In the genomic region with DNA sequence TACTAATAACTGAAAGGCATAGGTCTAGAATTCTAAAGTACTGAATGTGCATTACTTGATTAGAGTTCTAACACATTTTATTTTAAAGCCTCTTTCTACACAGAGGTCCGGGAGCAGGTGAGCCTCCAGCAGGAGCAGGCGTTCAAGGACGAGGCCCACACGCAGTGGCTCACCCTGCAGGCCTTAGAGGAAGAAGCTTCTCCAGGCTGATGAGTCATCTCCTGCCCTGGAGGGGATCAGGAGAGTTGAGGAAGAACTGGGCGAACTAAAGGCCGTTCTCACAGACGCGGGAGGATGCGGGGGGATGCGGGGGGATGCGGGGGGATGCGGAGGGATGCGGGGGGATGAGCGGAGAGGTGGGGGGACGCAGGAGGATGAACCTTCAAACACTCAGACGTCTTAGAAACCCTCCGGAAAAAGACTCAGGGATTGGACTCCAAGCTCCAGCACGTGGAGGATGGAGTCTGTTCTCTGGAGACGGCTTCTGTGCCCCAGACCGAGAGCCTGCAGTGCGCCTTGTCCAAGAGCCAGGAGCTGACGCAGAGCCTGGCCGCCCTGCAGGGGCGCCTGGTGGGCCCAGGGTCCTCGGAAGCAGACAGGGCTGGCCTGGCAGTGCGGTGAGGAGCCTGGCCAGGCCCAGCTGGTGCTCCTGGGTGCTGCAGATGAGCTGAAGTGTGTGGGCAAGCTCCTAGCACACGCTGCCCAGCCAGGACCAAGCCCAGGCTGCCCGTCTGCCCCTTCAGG, we compare ENCODE assay signal across 17 cellular contexts.
"Had no signal": no experiment of that assay in that cellular context is flagged by ENCODE, and none has a peak within 500 bp of the region (broad histone marks: within the 10 kb centered on the region; RNA-seq: fewer than 3 reads in every experiment).

No MANE protein-coding gene starts in this region.

- H3K27me3 Mint-ChIP-seq: activated CD4-positive, alpha-beta T cell treated with anti-CD3 and anti-CD28 coated beads, Interleukin-2, amount 10 ng/mL, durations not matched to agents 7 days and 5 days; activated naive CD4-positive, alpha-beta T cell treated with anti-CD3 and anti-CD28 coated beads, Interleukin-2, amount 10 ng/mL, durations not matched to agents 7 days and 5 days; activated T-cell treated with anti-CD3 and anti-CD28 coated beads, Interleukin-2, amount 50 U/mL, for 24 hours; stimulated activated naive CD8-positive, alpha-beta T cell treated with anti-CD3 and anti-CD28 coated beads, Interleukin-15, Interleukin-2, amounts not matched to agents 100 ng/mL and 50 ng/mL, for 24 hours had no signal

- H3K36me3 Mint-ChIP-seq: activated naive CD4-positive, alpha-beta T cell treated with anti-CD3 and anti-CD28 coated beads, Interleukin-2, amount 10 ng/mL, durations not matched to agents 7 days and 5 days; mesothelial cell of epicardium had no signal

- DNase-seq: activated CD4-positive, alpha-beta T cell treated with anti-CD3 and anti-CD28 coated beads, Interleukin-2, amount 10 ng/mL, durations not matched to agents 7 days and 5 days; activated CD8-positive, alpha-beta T cell treated with anti-CD3 and anti-CD28 coated beads, Interleukin-2, amount 10 ng/mL, durations not matched to agents 7 days and 5 days; activated naive CD4-positive, alpha-beta T cell treated with anti-CD3 and anti-CD28 coated beads, Interleukin-2, amount 10 ng/mL, durations not matched to agents 7 days and 5 days; activated T-cell treated with anti-CD3 and anti-CD28 coated beads, Interleukin-2, amount 50 U/mL, for 24 hours; aorta; cerebellar nuclear complex; cortex of kidney; left colon; nucleus accumbens; retina; stimulated activated CD4-positive, alpha-beta T cell treated with anti-CD3 and anti-CD28 coated beads, Interleukin-2, amount 100 ng/mL, for 24 hours; T1000 had no signal

- H3K4me1 Mint-ChIP-seq: activated CD4-positive, alpha-beta T cell treated with anti-CD3 and anti-CD28 coated beads, Interleukin-2, amount 10 ng/mL, durations not matched to agents 7 days and 5 days; activated naive CD4-positive, alpha-beta T cell treated with anti-CD3 and anti-CD28 coated beads, Interleukin-2, amount 10 ng/mL, durations not matched to agents 7 days and 5 days; mesothelial cell of epicardium; nephron had no signal

- ATAC-seq: activated CD4-positive, CD25-positive, alpha-beta regulatory T cell treated with anti-CD3 and anti-CD28 coated beads, Interleukin-2, amount 50 U/mL, for 24 hours; activated CD8-positive, alpha-beta T cell treated with anti-CD3 and anti-CD28 coated beads, Interleukin-2, amount 10 ng/mL, durations not matched to agents 7 days and 5 days; gastroesophageal sphincter; left colon had no signal

- H3K9me3 Mint-ChIP-seq: activated T-cell treated with anti-CD3 and anti-CD28 coated beads, Interleukin-2, amount 50 U/mL, for 24 hours had no signal

- H3K4me3 Mint-ChIP-seq: activated CD4-positive, alpha-beta T cell treated with anti-CD3 and anti-CD28 coated beads, Interleukin-2, amount 10 ng/mL, durations not matched to agents 7 days and 5 days; activated CD8-positive, alpha-beta T cell treated with anti-CD3 and anti-CD28 coated beads, Interleukin-2, amount 10 ng/mL, durations not matched to agents 7 days and 5 days; activated naive CD4-positive, alpha-beta T cell treated with anti-CD3 and anti-CD28 coated beads, Interleukin-2, amount 10 ng/mL, durations not matched to agents 7 days and 5 days; activated T-cell treated with anti-CD3 and anti-CD28 coated beads, Interleukin-2, amount 50 U/mL, for 24 hours; mesothelial cell of epicardium; nephron; stimulated activated naive CD8-positive, alpha-beta T cell treated with anti-CD3 and anti-CD28 coated beads, Interleukin-15, Interleukin-2, amounts not matched to agents 100 ng/mL and 50 ng/mL, for 24 hours had no signal

- H3K27ac Mint-ChIP-seq: activated CD4-positive, alpha-beta T cell treated with anti-CD3 and anti-CD28 coated beads, Interleukin-2, amount 10 ng/mL, durations not matched to agents 7 days and 5 days; activated CD8-positive, alpha-beta T cell treated with anti-CD3 and anti-CD28 coated beads, Interleukin-2, amount 10 ng/mL, durations not matched to agents 7 days and 5 days; activated naive CD4-positive, alpha-beta T cell treated with anti-CD3 and anti-CD28 coated beads, Interleukin-2, amount 10 ng/mL, durations not matched to agents 7 days and 5 days; activated T-cell treated with anti-CD3 and anti-CD28 coated beads, Interleukin-2, amount 50 U/mL, for 24 hours; mesothelial cell of epicardium; nephron; stimulated activated naive CD8-positive, alpha-beta T cell treated with anti-CD3 and anti-CD28 coated beads, Interleukin-15, Interleukin-2, amounts not matched to agents 100 ng/mL and 50 ng/mL, for 24 hours had no signal
